Comparison of ENCODE assay signal across 12 cellular contexts in genomic region chr2:57878573-57878910, GRCh38.
DNase-seq lines count a peak whose midpoint lies in the region; ATAC-seq and TF ChIP-seq lines count a peak whose summit lies in the region.
"Had no signal": no experiment of that assay in that cellular context is flagged by ENCODE, and none has a peak within 500 bp of the region (broad histone marks: within the 10 kb centered on the region; RNA-seq: fewer than 3 reads in every experiment).

No MANE protein-coding gene starts in this region.

- no peaks in the 10 kb centered on the region for H4K20me1 ChIP-seq in hepatocyte (ENCODE audit: insufficient read depth, poor library complexity, severe bottlenecking)

- no peak for TF ChIP-seq CTCF in hepatocyte (IDR thresholded peaks at IDR 0.05; ENCODE audit: poor library complexity)

- H3K36me3 ChIP-seq in hepatocyte (replicated peaks; ENCODE audit: insufficient read depth, low read depth): no peaks in the 10 kb centered on the region
- no peaks in the 10 kb centered on the region for H3K36me3 ChIP-seq in skeletal muscle satellite cell (ENCODE audit: insufficient read depth, low read length)
- no peaks in the 10 kb centered on the region for H3K36me3 ChIP-seq in neuronal stem cell (replicated peaks in 1 of 2; ENCODE audit: control insufficient read depth in 2 of 2, insufficient read depth in 2 of 2, low read length in 2 of 2)

- H3K18ac ChIP-seq in neuronal stem cell (ENCODE audit: low read length): no peak overlapping the region

- H2AFZ ChIP-seq in hepatocyte (no peak overlapping the region), neuronal stem cell (ENCODE audit: low read length) (no peak overlapping the region)

- H2BK12ac ChIP-seq in neuronal stem cell (ENCODE audit: low read length): no peak overlapping the region

- H3K14ac ChIP-seq in neuronal stem cell (ENCODE audit: low read length): no peak overlapping the region

- H3K4me3 ChIP-seq in hepatocyte (no peak overlapping the region), skeletal muscle satellite cell (ENCODE audit: low read length) (no peak overlapping the region), neuronal stem cell (ENCODE audit: low read length in 2 of 2) (no peak overlapping the region)

- no peaks in the 10 kb centered on the region for H3K9me3 ChIP-seq in hepatocyte (ENCODE audit: low read depth)
- H3K9me3 ChIP-seq in skeletal muscle satellite cell (replicated peaks; ENCODE audit: low read length): no peaks in the 10 kb centered on the region
- H3K9me3 ChIP-seq in neuronal stem cell (replicated peaks in 1 of 2; ENCODE audit: control insufficient read depth in 2 of 2, insufficient read depth in 1 of 2, low read depth in 1 of 2, low read length in 2 of 2): no peaks in the 10 kb centered on the region

- H3K27me3 ChIP-seq in hepatocyte (no peaks in the 10 kb centered on the region), skeletal muscle satellite cell (ENCODE audit: control insufficient read depth, insufficient read depth, low read length) (no peaks in the 10 kb centered on the region), neuronal stem cell (ENCODE audit: control insufficient read depth in 3 of 3, insufficient read depth in 3 of 3, low read depth in 1 of 3, low read length in 3 of 3) (no peaks in the 10 kb centered on the region)

- H3K4me1 ChIP-seq in hepatocyte (ENCODE audit: insufficient read depth) (peaks cover 17% of the 10 kb centered on the region), skeletal muscle satellite cell (ENCODE audit: control insufficient read depth, insufficient read depth, low read length) (peaks cover 40% of the 10 kb centered on the region), neuronal stem cell (ENCODE audit: control insufficient read depth in 2 of 2, insufficient read depth in 1 of 2, low read depth in 1 of 2, low read length in 2 of 2) (no peaks in the 10 kb centered on the region)

- no peak overlapping the region for H3K4ac ChIP-seq in neuronal stem cell (ENCODE audit: low read length)

- H4K8ac ChIP-seq in neuronal stem cell (ENCODE audit: low read depth, low read length): no peak overlapping the region

- no peak for ATAC-seq in HG03469 (IDR thresholded peaks at IDR 0.05; ENCODE audit: unreplicated experiment)

- peak; percentile 56 for DNase-seq in NCI-H2029 treated with DMSO at 0.1 percent for 48 hours (lab: John Stamatoyannopoulos, UW)
- no peak for DNase-seq in NCI-H2029 (lab: John Stamatoyannopoulos, UW)
- peak; percentile 69 for DNase-seq in NCI-H526 treated with DMSO at 0.1 percent for 48 hours (lab: John Stamatoyannopoulos, UW)
- DNase-seq in hepatocyte (ENCODE audit: low spot score): no peak
- DNase-seq in neuronal stem cell (ENCODE audit: low spot score): no peak
- no peak for DNase-seq in Kasumi-1 (lab: John Stamatoyannopoulos, UW)
- DNase-seq: CD4-positive, alpha-beta T cell; EL; stimulated activated CD4-positive, alpha-beta T cell treated with anti-CD3 and anti-CD28 coated beads, Interleukin-4, amount 100 ng/mL, for 4 hours; SW 1271 had no signal

- no peaks in the 10 kb centered on the region for H3K9me2 ChIP-seq in hepatocyte (replicated peaks; ENCODE audit: insufficient read depth)

- H3K9ac ChIP-seq in skeletal muscle satellite cell (ENCODE audit: low read depth, low read length) (no peak overlapping the region), neuronal stem cell (ENCODE audit: low read depth, low read length, poor library complexity) (no peak overlapping the region)

- no peak overlapping the region for H3K23ac ChIP-seq in neuronal stem cell (ENCODE audit: low read depth, low read length, poor library complexity)

- WGBS in hepatocyte (ENCODE audit: low lambda C conversion rate, missing lambda C conversion rate): 71% methylated on average over 7 of the region's 7 CpGs
- WGBS in neuronal stem cell (ENCODE audit: extremely low coverage in 2 of 2, insufficient read length in 2 of 2, insufficient replicate concordance in 1 of 2), 2 donors: no CpG with 5 or more reads among the region's 7 CpGs

- H2AK5ac ChIP-seq in neuronal stem cell (ENCODE audit: low read depth, low read length): no peak overlapping the region

- H3K27ac ChIP-seq in hepatocyte (no peak overlapping the region), neuronal stem cell (replicated peaks; ENCODE audit: low read length) (no peak overlapping the region)

- no peaks in the 10 kb centered on the region for H3K79me1 ChIP-seq in neuronal stem cell (ENCODE audit: low read depth, low read length)

- H2BK15ac ChIP-seq in neuronal stem cell (ENCODE audit: low read length): no peak overlapping the region

- no peak overlapping the region for H2BK5ac ChIP-seq in neuronal stem cell (ENCODE audit: low read length)

- H2BK120ac ChIP-seq in neuronal stem cell (ENCODE audit: low read depth, low read length): no peak overlapping the region

- H3K4me2 ChIP-seq in hepatocyte: peak overlapping the region; percentile 60
- peak overlapping the region; percentile 6 for H3K4me2 ChIP-seq in skeletal muscle satellite cell (ENCODE audit: low read length)
- no peak overlapping the region for H3K4me2 ChIP-seq in neuronal stem cell (ENCODE audit: insufficient read depth, low read length, poor library complexity, severe bottlenecking)

- H3K79me2 ChIP-seq in hepatocyte: no peaks in the 10 kb centered on the region

- H4K91ac ChIP-seq in neuronal stem cell (ENCODE audit: low read depth, low read length, poor library complexity): no peak overlapping the region

Comparison
In these comparisons a context has a peak if more than half of its experiments do, and no peak if none do; other contexts are left out.
1. DNase-seq: peak in NCI-H2029 treated with DMSO at 0.1 percent for 48 hours (single experiment) and NCI-H526 treated with DMSO at 0.1 percent for 48 hours (single experiment); none in NCI-H2029 (single experiment), hepatocyte (single experiment), neuronal stem cell (single experiment) and Kasumi-1 (0 of 2).